Comparison of ENCODE assay signal across 1 cellular context in the genomic region with DNA sequence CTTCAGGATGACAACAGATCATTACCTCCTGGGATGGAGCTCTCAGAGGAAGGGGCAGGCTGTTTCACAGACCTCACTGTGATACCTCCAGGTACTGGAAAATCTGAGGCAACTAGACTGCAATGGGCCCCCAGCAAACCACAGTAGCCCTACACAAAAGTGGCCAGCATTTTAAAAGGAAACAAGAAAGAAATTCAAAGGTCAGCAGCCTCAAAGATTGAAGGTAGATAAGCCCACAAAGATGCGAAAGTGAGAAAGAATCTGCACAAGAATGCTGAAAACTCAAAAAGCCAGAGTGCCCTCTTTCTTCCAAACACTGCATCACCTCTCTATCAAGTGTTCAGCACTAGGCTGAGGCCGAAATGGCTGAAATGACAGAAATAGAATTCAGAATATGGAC.
TF ChIP-seq lines count a peak whose summit lies in the region.

No MANE protein-coding gene starts in this region.

TF ChIP-seq in GM23338, 12 proteins besides CTCF, POLR2A, EP300 and RAD21:
- TF ChIP-seq ZNF462 (CRISPR knock-in tag; IDR thresholded peaks at IDR 0.05), result no peak
- TF ChIP-seq EZH2 (IDR thresholded peaks at IDR 0.05; ENCODE audit: low read depth, unreplicated experiment), result no peak
- TF ChIP-seq CREB1 (CRISPR knock-in tag; IDR thresholded peaks at IDR 0.05; ENCODE audit: low read depth), result no peak
- no peak for TF ChIP-seq POLR2AphosphoS5 (IDR thresholded peaks at IDR 0.05; ENCODE audit: low read depth)
- TF ChIP-seq JUNB (IDR thresholded peaks at IDR 0.05; ENCODE audit: unreplicated experiment), result no peak
- TF ChIP-seq STAT1 (IDR thresholded peaks at IDR 0.05; ENCODE audit: unreplicated experiment), result no peak
- TF ChIP-seq EZH2phosphoT487 (IDR thresholded peaks at IDR 0.05; ENCODE audit: unreplicated experiment), result no peak
- TF ChIP-seq ZNF331 (CRISPR knock-in tag; IDR thresholded peaks at IDR 0.05; ENCODE audit: low read depth), result no peak
- TF ChIP-seq ETS1 (IDR thresholded peaks at IDR 0.05), result no peak
- no peak for TF ChIP-seq ZNF114 (CRISPR knock-in tag; IDR thresholded peaks at IDR 0.05)
TF ChIP-seq in GM23338: peak in this region for 0.
